12 cellular contexts compared by ENCODE assay signal in the genomic region with DNA sequence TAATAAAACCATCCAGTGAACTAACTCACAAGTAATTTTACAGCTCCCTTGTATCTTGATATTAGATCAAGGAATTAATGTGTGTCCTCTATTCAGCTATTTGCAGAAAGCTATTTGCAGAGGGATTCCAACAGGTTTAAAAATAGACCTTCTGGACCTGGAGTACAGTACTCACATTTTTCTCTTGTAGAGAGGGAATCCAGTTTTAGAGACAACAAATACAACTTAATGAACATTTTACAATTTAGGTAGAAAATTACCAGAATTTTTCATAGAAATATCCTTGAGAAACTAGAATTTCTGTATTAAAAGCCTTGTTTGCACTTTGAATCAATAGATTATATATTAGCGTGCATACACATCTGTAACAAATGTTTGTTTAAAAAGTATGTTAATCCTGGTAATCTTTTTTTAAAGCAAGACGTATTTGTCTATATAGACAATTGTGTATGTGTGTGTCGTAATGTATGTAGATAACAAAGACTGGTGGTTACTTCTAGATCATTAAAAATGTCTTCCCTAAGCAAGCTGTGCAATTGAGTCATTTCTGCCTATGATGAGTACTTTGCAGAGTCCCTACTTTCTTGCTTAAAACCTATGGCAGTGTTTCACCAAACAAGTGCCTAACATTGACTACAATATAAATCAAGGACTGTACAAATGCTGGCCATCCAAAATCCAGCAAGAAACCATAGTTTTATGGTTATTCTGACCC.
"Had no signal": no experiment of that assay in that cellular context is flagged by ENCODE, and none has a peak within 500 bp of the region (broad histone marks: within the 10 kb centered on the region; RNA-seq: fewer than 3 reads in every experiment).

No MANE protein-coding gene starts in this region.

- ATAC-seq: activated T-helper 17 cell treated with anti-CD3 and anti-CD28 coated beads, Interleukin-2, amount 50 U/mL, for 72 hours; lower lobe of right lung; natural killer cell had no signal

- H3K4me3 ChIP-seq: lower lobe of right lung, skin epidermis had no signal

- H3K9me3 ChIP-seq: lower lobe of right lung had no signal

- FAIRE-seq: kidney, TTC549 had no signal

- DNase-seq: activated CD4-positive, alpha-beta T cell treated with anti-CD3 and anti-CD28 coated beads, Interleukin-2, amount 50 U/mL, for 1 hour; activated naive CD4-positive, alpha-beta T cell treated with anti-CD3 and anti-CD28 coated beads for 36 hours; activated T-cell treated with anti-CD3 and anti-CD28 coated beads for 4 hours; dermis blood vessel endothelial cell; head of caudate nucleus; kidney; lower lobe of right lung; natural killer cell; T-helper 2 cell had no signal

- H3K4me1 ChIP-seq: lower lobe of right lung had no signal

- H3K36me3 ChIP-seq: lower lobe of right lung had no signal

- H3K27ac ChIP-seq: lower lobe of right lung, skin epidermis had no signal
